23 cellular contexts compared by ENCODE assay signal in genomic region chr11:45165386-45165785, GRCh38. TPM values are rescaled to one million over a fixed set of nuclear protein-coding genes. Genes with fewer than 3 reads are reported as not detected.
A peak's percentile ranks its signal among the peaks of the same experiment; 100 is the strongest.
DNase-seq lines count a peak whose midpoint lies in the region; ATAC-seq, FAIRE-seq and TF ChIP-seq lines count a peak whose summit lies in the region.
"Had no signal": no experiment of that assay in that cellular context is flagged by ENCODE, and none has a peak within 500 bp of the region (broad histone marks: within the 10 kb centered on the region; RNA-seq: fewer than 3 reads in every experiment).

No MANE protein-coding gene starts in this region.

- H3K4me3 ChIP-seq in osteoblast (ENCODE audit: insufficient read depth, low read length): no peak overlapping the region
- H3K4me3 ChIP-seq in pancreas: no peak overlapping the region
- H3K4me3 ChIP-seq: A549, GM23338 had no signal

- FAIRE-seq in pancreas (lab: Jason Lieb, UNC): no peak
- FAIRE-seq: A549, D721Med, G401.6, GM12891, H54, HTR-8/SVneo had no signal

- no peaks in the 10 kb centered on the region for H3K9me3 Mint-ChIP-seq in activated T-cell treated with anti-CD3 and anti-CD28 coated beads, Interleukin-2, amount 50 U/mL, for 4 hours
- H3K9me3 Mint-ChIP-seq: CD4-positive, alpha-beta T cell; GM23338; HFFc6 had no signal

- DNase-seq in activated T-cell treated with anti-CD3 and anti-CD28 coated beads, Interleukin-2, amount 50 U/mL, for 1 hour: peak; percentile 4
- DNase-seq in activated T-cell treated with anti-CD3 and anti-CD28 coated beads, Interleukin-2, amount 50 U/mL, for 4 hours: no peak
- DNase-seq in osteoblast (ENCODE audit: insufficient read length, low spot score, missing footprints): peak; percentile 57
- DNase-seq in superior temporal gyrus (ENCODE audit: extremely low spot score): peak; percentile 32
- DNase-seq in pancreas: no peak
- DNase-seq: AML-193; CD4-positive, alpha-beta T cell; HFFc6; IMR-90 had no signal

- no peak overlapping the region for H3K4me3 Mint-ChIP-seq in activated T-cell treated with anti-CD3 and anti-CD28 coated beads, Interleukin-2, amount 50 U/mL, for 4 hours
- H3K4me3 Mint-ChIP-seq: CD4-positive, alpha-beta T cell; GM23338; HFFc6 had no signal

- intact Hi-C loops in pancreas (cut with DNase I): no loop called here

- no peaks in the 10 kb centered on the region for H3K9me3 ChIP-seq in osteoblast (ENCODE audit: low read depth, low read length)
- H3K9me3 ChIP-seq in pancreas: no peaks in the 10 kb centered on the region
- H3K9me3 ChIP-seq: A549, Caco-2 had no signal

- H4K20me1 ChIP-seq in osteoblast (ENCODE audit: insufficient read depth, low read length): peaks cover 59% of the 10 kb centered on the region

- H3K36me3 ChIP-seq in osteoblast (ENCODE audit: insufficient read depth, low read length) (no peaks in the 10 kb centered on the region), pancreas (no peaks in the 10 kb centered on the region)

- H3K27ac ChIP-seq in osteoblast (ENCODE audit: low read depth, low read length) (no peak overlapping the region), pancreas (no peak overlapping the region)
- H3K27ac ChIP-seq: 22Rv1, A549, C4-2B, HL-60 had no signal

- H3K27me3 Mint-ChIP-seq in activated T-cell treated with anti-CD3 and anti-CD28 coated beads, Interleukin-2, amount 50 U/mL, for 4 hours (ENCODE audit: low read depth): no peaks in the 10 kb centered on the region

- H3K4me1 Mint-ChIP-seq in activated T-cell treated with anti-CD3 and anti-CD28 coated beads, Interleukin-2, amount 50 U/mL, for 4 hours (ENCODE audit: low read depth): peaks cover 5% of the 10 kb centered on the region

- H3K79me2 ChIP-seq in osteoblast (ENCODE audit: insufficient read depth, low read length): no peaks in the 10 kb centered on the region

- 89 to 92% methylated on average over 9 of the region's 9 CpGs for WGBS in pancreas, 2 donors

- H3K4me1 ChIP-seq in osteoblast (ENCODE audit: insufficient read depth, low read length): peaks cover 13% of the 10 kb centered on the region
- H3K4me1 ChIP-seq in pancreas: peaks cover 4 to 14% (median 6%) of the 10 kb centered on the region in 3 donors
- H3K4me1 ChIP-seq: A549, Caco-2 had no signal

- H3K27me3 ChIP-seq in osteoblast (ENCODE audit: insufficient read depth, low read length): peaks cover 2% of the 10 kb centered on the region
- H3K27me3 ChIP-seq in pancreas: no peaks in the 10 kb centered on the region

- peaks cover 2% of the 10 kb centered on the region for H3K36me3 Mint-ChIP-seq in activated T-cell treated with anti-CD3 and anti-CD28 coated beads, Interleukin-2, amount 50 U/mL, for 4 hours (ENCODE audit: insufficient read depth)

- H3K4me2 ChIP-seq in osteoblast (ENCODE audit: insufficient read depth, low read length): no peak overlapping the region
- H3K4me2 ChIP-seq: A549, GM23338 had no signal

- TF ChIP-seq CTCF in osteoblast (IDR thresholded peaks at IDR 0.05; ENCODE audit: extremely low read depth, low read depth, low read length) (no peak), pancreas (IDR thresholded peaks at IDR 0.05) (no peak)

- no peak overlapping the region for H2AFZ ChIP-seq in osteoblast (ENCODE audit: low read length)
- H2AFZ ChIP-seq: GM23338 had no signal

- no peak for ATAC-seq in activated T-cell treated with anti-CD3 and anti-CD28 coated beads, Interleukin-2, amount 50 U/mL, for 4 hours
- ATAC-seq in GM18873 (IDR thresholded peaks at IDR 0.05; ENCODE audit: low FRiP score, unreplicated experiment) (no peak), GM21526 (IDR thresholded peaks at IDR 0.05; ENCODE audit: low FRiP score, unreplicated experiment) (no peak), pancreas (no peak)
- ATAC-seq: A549, GM23338, HCT116 had no signal

RNA-seq across cellular contexts. Expression of gene PRDM11, which starts 18.9 kb away (rescaled TPM):
- 1 to 10 TPM; 6.0 to 8.5 (median 6.8) TPM for total RNA-seq in activated T-cell treated with anti-CD3 and anti-CD28 coated beads, Interleukin-2, amount 50 U/mL, for 4 hours
- 5.4 and 6.8 TPM in 2 replicates for total RNA-seq in osteoblast
- total RNA-seq in pancreas: 1 to 10 TPM; 5.5 to 8.5 (median 6.7) TPM
- 1 to 10 TPM; 3.0 to 4.4 TPM for polyA plus RNA-seq in pancreas

Comparison
In these comparisons a context has a peak if more than half of its experiments do, and no peak if none do; other contexts are left out.
1. DNase-seq: peak in activated T-cell treated with anti-CD3 and anti-CD28 coated beads, Interleukin-2, amount 50 U/mL, for 1 hour (single experiment), osteoblast (single experiment) and superior temporal gyrus (single experiment); none in activated T-cell treated with anti-CD3 and anti-CD28 coated beads, Interleukin-2, amount 50 U/mL, for 4 hours (single experiment) and pancreas (0 of 6).